In the genomic region with DNA sequence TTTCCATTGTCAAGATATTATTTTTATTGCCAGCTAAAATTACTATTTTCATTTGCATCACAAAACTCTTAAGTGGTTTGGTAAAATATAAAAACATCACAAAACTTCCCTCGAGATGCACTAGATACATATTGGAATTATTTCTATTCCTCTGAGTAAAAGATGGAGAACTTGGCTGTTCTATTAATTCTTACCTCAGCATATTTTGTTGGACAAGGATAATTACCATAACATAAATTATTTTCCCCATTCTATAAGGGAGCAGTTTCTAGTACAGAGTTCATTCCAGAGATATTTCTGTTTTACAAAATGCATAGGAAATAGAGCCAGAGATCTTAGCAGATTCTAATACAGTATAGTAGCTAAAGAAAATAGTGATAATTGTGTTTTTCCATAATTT, we compare ENCODE assay signal across 9 cellular contexts. TPM values are rescaled to one million over a fixed set of nuclear protein-coding genes. Genes with fewer than 3 reads are reported as not detected.
"Had no signal": no experiment of that assay in that cellular context is flagged by ENCODE, and none has a peak within 500 bp of the region (broad histone marks: within the 10 kb centered on the region; RNA-seq: fewer than 3 reads in every experiment).

No MANE protein-coding gene starts in this region.

- H2AFZ ChIP-seq: GM23248 had no signal

- H3K27ac ChIP-seq: GM23248, HL-60 had no signal

- H3K4me1 ChIP-seq: HAP-1 had no signal

- H3K9me3 ChIP-seq: HAP-1 had no signal

- H3K36me3 ChIP-seq: HAP-1 had no signal

- DNase-seq: GM23248, GOT3, H7, HFFc6, KG1 had no signal

- H3K9ac ChIP-seq: GM23248 had no signal

- H3K4me3 ChIP-seq: GM23248, HAP-1 had no signal

- ATAC-seq: HCT116 had no signal

RNA-seq across cellular contexts. Expression of a gene that starts 42.6 kb away (rescaled TPM):
- polyA plus RNA-seq: IgD-negative memory B cell had no signal
